Comparison of ENCODE assay signal across 21 cellular contexts in genomic region chr16:89646270-89646669, GRCh38. TPM values are rescaled to one million over a fixed set of nuclear protein-coding genes. Genes with fewer than 3 reads are reported as not detected.
"Had no signal": no experiment of that assay in that cellular context is flagged by ENCODE, and none has a peak within 500 bp of the region (broad histone marks: within the 10 kb centered on the region; RNA-seq: fewer than 3 reads in every experiment).

No MANE protein-coding gene starts in this region.

- H3K9me3 ChIP-seq: colonic mucosa, gastrocnemius medialis, heart right ventricle, pancreas, tibial artery, upper lobe of left lung, uterus had no signal

- H3K27me3 Mint-ChIP-seq: progenitor cell of endocrine pancreas had no signal

- H3K36me3 Mint-ChIP-seq: natural killer cell had no signal

- H3K36me3 ChIP-seq: uterus had no signal

- H3K4me3 ChIP-seq: colonic mucosa, gastrocnemius medialis, heart right ventricle, pancreas, smooth muscle cell, tibial artery, upper lobe of left lung, uterus had no signal

- ATAC-seq: gastrocnemius medialis; heart right ventricle; left lobe of liver; natural killer cell; pancreas; right cardiac atrium; stimulated activated naive CD8-positive, alpha-beta T cell treated with anti-CD3 and anti-CD28 coated beads, Interleukin-15, Interleukin-2, amounts not matched to agents 100 U/mL and 50 U/mL, for 24 hours had no signal

- DNase-seq: cerebellar nuclear complex; colonic mucosa; dermis blood vessel endothelial cell; gastrocnemius medialis; heart right ventricle; natural killer cell; nucleus accumbens; pancreas; right cardiac atrium; stimulated activated CD4-positive, alpha-beta T cell treated with anti-CD3 and anti-CD28 coated beads, Interleukin-2, amount 100 ng/mL, for 48 hours; stimulated activated naive CD8-positive, alpha-beta T cell treated with anti-CD3 and anti-CD28 coated beads, Interleukin-15, Interleukin-2, amounts not matched to agents 100 U/mL and 50 U/mL, for 24 hours; tibial artery; upper lobe of left lung; uterus had no signal

- H3K4me1 ChIP-seq: colonic mucosa, pancreas, tibial artery, uterus had no signal

- H3K27me3 ChIP-seq: colonic mucosa, gastrocnemius medialis, heart right ventricle, pancreas, tibial artery, upper lobe of left lung, uterus had no signal

- H3K9me3 Mint-ChIP-seq: natural killer cell, neural crest cell had no signal

- H3K4me1 Mint-ChIP-seq: neural crest cell had no signal

- H3K4me3 Mint-ChIP-seq: natural killer cell, neural crest cell had no signal

- H3K27ac ChIP-seq: colonic mucosa, gastrocnemius medialis, heart right ventricle, pancreas, tibial artery, upper lobe of left lung, uterus had no signal

- H3K27ac Mint-ChIP-seq: progenitor cell of endocrine pancreas had no signal

RNA-seq across cellular contexts. Expression of gene DPEP1, which starts 32.8 kb away (rescaled TPM):
- total RNA-seq: gastrocnemius medialis, heart right ventricle, mammary epithelial cell, myocyte, natural killer cell, smooth muscle cell had no signal
- polyA plus RNA-seq: fibroblast of lung, mammary epithelial cell, smooth muscle cell had no signal
